ENCODE assay signal across 11 cellular contexts in genomic region chr3:149340310-149340933, GRCh38. TPM values are rescaled to one million over a fixed set of nuclear protein-coding genes. Genes with fewer than 3 reads are reported as not detected.
DNase-seq lines count a peak whose midpoint lies in the region; ATAC-seq, FAIRE-seq and TF ChIP-seq lines count a peak whose summit lies in the region.
"Had no signal": no experiment of that assay in that cellular context is flagged by ENCODE, and none has a peak within 500 bp of the region (broad histone marks: within the 10 kb centered on the region; RNA-seq: fewer than 3 reads in every experiment).

No MANE protein-coding gene starts in this region.

- H3K27ac ChIP-seq in kidney (ENCODE audit: low read depth in 2 of 2, low read length in 2 of 2): peak overlapping the region; percentile 82 to 93
- peak overlapping the region; percentile 78 to 82 for H3K27ac ChIP-seq in thoracic aorta

- peaks cover 24% of the 10 kb centered on the region for H3K4me1 ChIP-seq in Loucy (ENCODE audit: insufficient read depth, low read length, poor library complexity, severe bottlenecking)
- H3K4me1 ChIP-seq in adipocyte (ENCODE audit: control insufficient read depth, insufficient read depth, low read length): peaks cover 27% of the 10 kb centered on the region
- peaks cover 0 to 5% of the 10 kb centered on the region in 2 donors for H3K4me1 ChIP-seq in kidney (ENCODE audit: control insufficient read depth in 1 of 2, insufficient read depth in 1 of 2, low read depth in 1 of 2, low read length in 2 of 2)
- peaks cover 17 to 32% of the 10 kb centered on the region in 2 donors for H3K4me1 ChIP-seq in thoracic aorta (ENCODE audit: control insufficient read depth in 1 of 2, low read depth in 2 of 2)
- no peaks in the 10 kb centered on the region for H3K4me1 ChIP-seq in BE2C

- H3K9me3 ChIP-seq in Loucy (ENCODE audit: insufficient read depth, low read depth, low read length) (no peaks in the 10 kb centered on the region), adipocyte (ENCODE audit: control insufficient read depth, low read length) (no peaks in the 10 kb centered on the region), kidney (ENCODE audit: control insufficient read depth in 1 of 2, low read length in 2 of 2) (no peaks in the 10 kb centered on the region), thoracic aorta (no peaks in the 10 kb centered on the region), BE2C (no peaks in the 10 kb centered on the region)

- intact Hi-C loops in kidney (cut with DNase I): no loop called here

- H4K20me1 ChIP-seq in Loucy (ENCODE audit: insufficient read depth, low read length, poor library complexity, severe bottlenecking): no peaks in the 10 kb centered on the region

- H3K36me3 ChIP-seq in Loucy (ENCODE audit: insufficient read depth, low read length) (no peaks in the 10 kb centered on the region), adipocyte (ENCODE audit: control insufficient read depth, insufficient read depth, low read length, severe bottlenecking) (no peaks in the 10 kb centered on the region), kidney (ENCODE audit: control insufficient read depth in 1 of 2, insufficient read depth in 2 of 2, low read length in 2 of 2) (no peaks in the 10 kb centered on the region), thoracic aorta (no peaks in the 10 kb centered on the region), BE2C (no peaks in the 10 kb centered on the region)

- DNase-seq in adipocyte (ENCODE audit: low read depth) (peak; percentile 45), kidney (no peak), thoracic aorta (ENCODE audit: low spot score) (no peak), retina (no peak), GM12892 (ENCODE audit: insufficient read length) (no peak), BE2C (no peak)
- DNase-seq: activated T-cell treated with anti-CD3 and anti-CD28 coated beads, Interleukin-2, amount 50 U/mL, for 4 hours; NCI-H2227 treated with DMSO at 0.1 percent for 48 hours had no signal

- 0 out of 2 replicates have a peak overlapping the region, but pooled peaks have one; percentile 1 for H2AFZ ChIP-seq in Loucy (ENCODE audit: low read length)

- H3K4me2 ChIP-seq in Loucy (ENCODE audit: low read depth, low read length, poor library complexity, severe bottlenecking): peak overlapping the region; percentile 35

- H3K9me2 ChIP-seq in Loucy (replicated peaks; ENCODE audit: low read depth, low read length): no peaks in the 10 kb centered on the region

- TF ChIP-seq POLR2A in GM12892 (IDR thresholded peaks at IDR 0.05; ENCODE audit: low read depth, low read length): no peak

- H3K9ac ChIP-seq in Loucy (ENCODE audit: low read depth, low read length, poor library complexity, severe bottlenecking) (no peak overlapping the region), adipocyte (ENCODE audit: low read length) (peak overlapping the region; percentile 79), kidney (ENCODE audit: low read length in 2 of 2) (peak overlapping the region in 1 of 2 donors; percentile 17)

- 0 out of 2 replicates have a peak, but pooled peaks cover 3% of the 10 kb centered on the region for H3F3A ChIP-seq in Loucy (ENCODE audit: low read depth)

- peak; percentile 10 for ATAC-seq in thoracic aorta (ENCODE audit: insufficient number of reproducible peaks, low FRiP score, low read depth)
- no peak for ATAC-seq in HG03457 (IDR thresholded peaks at IDR 0.05; ENCODE audit: unreplicated experiment)
- ATAC-seq: activated T-cell treated with anti-CD3 and anti-CD28 coated beads, Interleukin-2, amount 50 U/mL, for 4 hours; natural killer cell treated with Interleukin-12 subunit alpha and Interleukin-12 subunit beta and Interleukin-15 and Interleukin-18, amount 100 ng/mL, for 72 hours had no signal

- H3K27me3 ChIP-seq in Loucy (ENCODE audit: insufficient read depth, low read length, poor library complexity, severe bottlenecking) (no peaks in the 10 kb centered on the region), adipocyte (replicated peaks; ENCODE audit: control insufficient read depth, insufficient read depth, low read length) (no peaks in the 10 kb centered on the region), thoracic aorta (replicated peaks; ENCODE audit: insufficient read depth) (no peaks in the 10 kb centered on the region), BE2C (no peaks in the 10 kb centered on the region)

- FAIRE-seq in kidney (lab: Jason Lieb, UNC) (no peak), GM12892 (lab: Jason Lieb, UNC) (no peak)

- H3K4me3 ChIP-seq in Loucy (ENCODE audit: low read length, poor library complexity, severe bottlenecking): peak overlapping the region; percentile 19
- peak overlapping the region; percentile 31 for H3K4me3 ChIP-seq in adipocyte (ENCODE audit: low read length)
- H3K4me3 ChIP-seq in kidney (ENCODE audit: low read length in 2 of 2): no peak overlapping the region
- peak overlapping the region; percentile 0 for H3K4me3 ChIP-seq in thoracic aorta
- H3K4me3 ChIP-seq in BE2C (ENCODE audit: low read depth, low read length): no peak overlapping the region

- no peaks in the 10 kb centered on the region for H3K79me2 ChIP-seq in Loucy (ENCODE audit: insufficient read depth, low read length)

- TF ChIP-seq CTCF in Loucy (conservative IDR thresholded peaks at IDR 0.05; ENCODE audit: low read length): no peak
- no peak for TF ChIP-seq CTCF in kidney (IDR thresholded peaks at IDR 0.05; ENCODE audit: borderline replicate concordance, extremely low read depth, insufficient read depth)
- TF ChIP-seq CTCF in thoracic aorta (IDR thresholded peaks at IDR 0.05): no peak
- no peak for TF ChIP-seq CTCF in BE2C (IDR thresholded peaks at IDR 0.05; ENCODE audit: low read depth, low read length)

RNA-seq across cellular contexts. Expression of gene TM4SF18, which starts 7.0 kb away (rescaled TPM):
- total RNA-seq in kidney (19.7 TPM), thoracic aorta (1 to 10 TPM; 1.9 to 4.9 TPM)
- polyA plus RNA-seq in kidney (ENCODE audit: insufficient read depth, low read depth, low replicate concordance): 14.2 TPM
- not detected for polyA plus RNA-seq in GM12892 (2012; ENCODE audit: missing spikeins)
- polyA plus RNA-seq in BE2C (2012; ENCODE audit: insufficient read depth, insufficient read length, low read depth): not detected
- total RNA-seq: activated T-cell treated with anti-CD3 and anti-CD28 coated beads, Interleukin-2, amount 50 U/mL, for 4 hours; natural killer cell treated with Interleukin-12 subunit alpha and Interleukin-12 subunit beta and Interleukin-15 and Interleukin-18, amount 100 ng/mL, for 72 hours had no signal

RNA-seq across cellular contexts. Expression of gene TM4SF1, which starts 37.0 kb away (rescaled TPM):
- total RNA-seq in kidney (173 TPM), thoracic aorta (100 to 1,000 TPM; 227 to 342 TPM)
- polyA plus RNA-seq in kidney (ENCODE audit: insufficient read depth, low read depth, low replicate concordance): 101 TPM
- not detected for polyA plus RNA-seq in GM12892 (2012; ENCODE audit: missing spikeins)
- polyA plus RNA-seq in BE2C (2012; ENCODE audit: insufficient read depth, insufficient read length, low read depth): 1.5 TPM
- total RNA-seq: natural killer cell treated with Interleukin-12 subunit alpha and Interleukin-12 subunit beta and Interleukin-15 and Interleukin-18, amount 100 ng/mL, for 72 hours had no signal

Comparison
In these comparisons a context has a peak if more than half of its experiments do, and no peak if none do; other contexts are left out.
1. H3K4me3 ChIP-seq: peak in Loucy (single experiment), adipocyte (single experiment) and thoracic aorta (single experiment); none in kidney (0 of 2) and BE2C (single experiment).